Comparison of ENCODE assay signal across 12 cellular contexts in genomic region chr16:2487517-2487842, GRCh38. TPM values are rescaled to one million over a fixed set of nuclear protein-coding genes. Genes with fewer than 3 reads are reported as not detected.
DNase-seq lines count a peak whose midpoint lies in the region; ATAC-seq and TF ChIP-seq lines count a peak whose summit lies in the region.
"Had no signal": no experiment of that assay in that cellular context is flagged by ENCODE, and none has a peak within 500 bp of the region (broad histone marks: within the 10 kb centered on the region; RNA-seq: fewer than 3 reads in every experiment).

No MANE protein-coding gene starts in this region.

- no peak for DNase-seq in T-helper 1 cell
- DNase-seq in T-cell = no peak
- no peak for DNase-seq in epidermal melanocyte (ENCODE audit: insufficient read length, low spot score)
- DNase-seq in NCI-H524 treated with DMSO at 0.1 percent for 48 hours (lab: John Stamatoyannopoulos, UW) = no peak
- DNase-seq: NCI-H146 had no signal

- peaks cover 16 to 21% of the 10 kb centered on the region in 2 experiments for H3K4me1 ChIP-seq in neutrophil (ENCODE audit: control insufficient read depth in 1 of 2, insufficient read depth in 1 of 2, low read depth in 1 of 2, low read length in 1 of 2)

- no peaks in the 10 kb centered on the region for H3K9me3 Mint-ChIP-seq in T-helper 1 cell treated with Interleukin-12 subunit alpha and Interleukin-12 subunit beta and Interleukin-4 antibody, amounts not matched to agents 30 μg/mL and 1 μg/mL, for 36 hours
- H3K9me3 Mint-ChIP-seq in T-cell = no peaks in the 10 kb centered on the region

- TF ChIP-seq CTCF in neutrophil (IDR thresholded peaks at IDR 0.05) = no peak

- H3K27me3 Mint-ChIP-seq in T-helper 1 cell treated with Interleukin-12 subunit alpha and Interleukin-12 subunit beta and Interleukin-4 antibody, amounts not matched to agents 30 μg/mL and 1 μg/mL, for 36 hours (ENCODE audit: low read depth) = no peaks in the 10 kb centered on the region
- no peaks in the 10 kb centered on the region for H3K27me3 Mint-ChIP-seq in T-cell

- H3K27me3 ChIP-seq in neutrophil = peaks cover 14% of the 10 kb centered on the region
- H3K27me3 ChIP-seq: transverse colon had no signal

- H3K27ac ChIP-seq in cingulate gyrus (ENCODE audit: low read depth, low read length) (peak overlapping the region; percentile 47), neutrophil (peak overlapping the region; percentile 20)
- H3K27ac ChIP-seq: 22Rv1, transverse colon had no signal

- H3K4me3 Mint-ChIP-seq in T-helper 1 cell treated with Interleukin-12 subunit alpha and Interleukin-12 subunit beta and Interleukin-4 antibody, amounts not matched to agents 30 μg/mL and 1 μg/mL, for 36 hours = peak overlapping the region; percentile 55
- peak overlapping the region in 2 of 3 donors; percentile 42 to 49 for H3K4me3 Mint-ChIP-seq in T-cell

- POLR2A ChIA-PET in T-cell (lab: Charles Lee) = no interaction called here

- ATAC-seq in T-cell (replicated peaks in 1 of 4) (no peak), GM19328 (IDR thresholded peaks at IDR 0.05; ENCODE audit: unreplicated experiment) (no peak)

- H3K9me3 ChIP-seq in neutrophil = no peaks in the 10 kb centered on the region
- H3K9me3 ChIP-seq: transverse colon had no signal

- H3K4me3 ChIP-seq in neutrophil (ENCODE audit: low read depth in 1 of 2, low read length in 1 of 2) = no peak overlapping the region
- H3K4me3 ChIP-seq: skin epidermis, transverse colon had no signal

- peaks cover 15% of the 10 kb centered on the region for H3K4me1 Mint-ChIP-seq in T-helper 1 cell treated with Interleukin-12 subunit alpha and Interleukin-12 subunit beta and Interleukin-4 antibody, amounts not matched to agents 30 μg/mL and 1 μg/mL, for 36 hours (ENCODE audit: low read depth)
- H3K4me1 Mint-ChIP-seq in T-cell = peaks cover 11 to 19% (median 13%) of the 10 kb centered on the region in 3 donors

- H3K27ac Mint-ChIP-seq in T-helper 1 cell treated with Interleukin-12 subunit alpha and Interleukin-12 subunit beta and Interleukin-4 antibody, amounts not matched to agents 30 μg/mL and 1 μg/mL, for 36 hours = peak overlapping the region; percentile 82
- H3K27ac Mint-ChIP-seq in T-cell = peak overlapping the region; percentile 68 to 85

- CTCF ChIA-PET in T-cell (lab: Charles Lee) = no interaction called here

- no peaks in the 10 kb centered on the region for H3K36me3 ChIP-seq in neutrophil
- H3K36me3 ChIP-seq: transverse colon had no signal

- H3K36me3 Mint-ChIP-seq in T-helper 1 cell treated with Interleukin-12 subunit alpha and Interleukin-12 subunit beta and Interleukin-4 antibody, amounts not matched to agents 30 μg/mL and 1 μg/mL, for 36 hours (ENCODE audit: low read depth) = no peaks in the 10 kb centered on the region
- no peaks in the 10 kb centered on the region for H3K36me3 Mint-ChIP-seq in T-cell

RNA-seq across cellular contexts. Expression of gene TBC1D24, which starts 12.6 kb away (rescaled TPM):
- 10 to 100 TPM in 3 of 5 donors, 1 to 10 TPM in 2; 8.3 to 22.2 (median 10.7) TPM for total RNA-seq in T-cell

RNA-seq across cellular contexts. Expression of gene NTN3, which starts 16.4 kb away (rescaled TPM):
- not detected for total RNA-seq in T-cell
- total RNA-seq: transverse colon had no signal

RNA-seq across cellular contexts. Expression of gene ATP6V0C, which starts 26.3 kb away (rescaled TPM):
- total RNA-seq in T-cell = 100 to 1,000 TPM; 122 to 161 (median 128) TPM

RNA-seq across cellular contexts. Expression of gene TEDC2, which starts 27.6 kb away (rescaled TPM):
- total RNA-seq in T-cell = 1 to 10 TPM in 2 of 5 donors, under 1 TPM in 3; 0.85 to 1.8 (median 0.93) TPM

RNA-seq across cellular contexts. Expression of gene AMDHD2, which starts 32.7 kb away (rescaled TPM):
- total RNA-seq in T-cell = 100 to 1,000 TPM; 104 to 215 (median 122) TPM
